ENCODE assay signal across 2 cellular contexts in the genomic region with DNA sequence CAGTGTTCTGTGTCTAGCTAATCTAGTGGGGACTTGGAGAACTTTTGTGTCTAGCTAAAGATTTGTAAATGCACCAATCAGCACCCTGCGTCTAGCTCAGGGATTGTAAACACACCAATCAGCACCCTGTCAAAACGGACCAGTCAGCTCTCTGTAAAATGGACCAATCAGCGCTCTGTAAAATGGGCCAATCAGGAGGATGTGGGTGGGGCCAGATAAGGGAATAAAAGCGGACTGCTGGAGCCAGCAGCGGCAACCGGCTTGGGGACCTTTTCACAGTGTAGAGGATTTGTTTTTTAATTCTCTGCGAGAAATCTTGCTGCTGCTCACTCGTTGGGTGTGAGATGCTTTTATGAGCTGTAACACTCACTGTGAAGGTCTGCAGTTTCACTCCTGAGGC.
TF ChIP-seq lines count a peak whose summit lies in the region.

No MANE protein-coding gene starts in this region.

TF ChIP-seq in WTC11, 78 proteins besides CTCF, POLR2A, EP300 and RAD21:
- peak; percentile 70 for TF ChIP-seq NFYB (CRISPR knock-in tag; conservative IDR thresholded peaks at IDR 0.05; ENCODE audit: low read depth)

TF ChIP-seq in K562, 482 proteins besides CTCF, POLR2A, EP300 and RAD21:
- peak; percentile 36; the same call in 1 of the 2 replicates for TF ChIP-seq MBD2 (IDR thresholded peaks at IDR 0.05; ENCODE audit: borderline replicate concordance, low read depth)
- peak; percentile 37 for TF ChIP-seq ZNF316 (IDR thresholded peaks at IDR 0.05)
- TF ChIP-seq FOS (IDR thresholded peaks at IDR 0.05; ENCODE audit: extremely low read depth, insufficient read length): peak; percentile 11
- TF ChIP-seq NFYB (IDR thresholded peaks at IDR 0.05; ENCODE audit: extremely low read depth, insufficient read length): peak; percentile 90
- TF ChIP-seq CC2D1A (IDR thresholded peaks at IDR 0.05): peak; percentile 50; the same call in 1 of the 2 replicates
- TF ChIP-seq ASH1L (IDR thresholded peaks at IDR 0.05; ENCODE audit: borderline replicate concordance, low read depth, partially characterized antibody): peak; percentile 73
- TF ChIP-seq RBM25 (IDR thresholded peaks at IDR 0.05; ENCODE audit: low read depth, low read length, severe bottlenecking): peak; percentile 66
